ENCODE assay signal across 8 cellular contexts in genomic region chr18:44839239-44839666, GRCh38.
DNase-seq lines count a peak whose midpoint lies in the region; ATAC-seq and TF ChIP-seq lines count a peak whose summit lies in the region.

No MANE protein-coding gene starts in this region.

- no peak overlapping the region for H2AFZ ChIP-seq in SK-N-SH (ENCODE audit: low read depth)

- CTCF ChIA-PET in SK-N-SH (lab: Yijun Ruan, JAX), result no interaction called here

- H3K4me1 ChIP-seq in SK-N-SH (ENCODE audit: control insufficient read depth in 1 of 2, insufficient read depth in 2 of 2, low read depth in 1 of 2, low read length in 1 of 2), result peaks cover 8% of the 10 kb centered on the region in 2 experiments; a peak in 2 of 4 replicates

- DNase-seq in SK-N-SH, result no peak
- DNase-seq in activated naive CD4-positive, alpha-beta T cell (lab: John Stamatoyannopoulos, UW), result peak in 3 of 4 experiments; percentile 3 to 22 (median 6)
- peak; percentile 76 for DNase-seq in left ventricle myocardium superior
- DNase-seq in stimulated activated CD4-positive, alpha-beta T cell treated with anti-CD3 and anti-CD28 coated beads, Interleukin-15, amount 100 ng/mL, for 24 hours, result peak; percentile 80
- no peak for DNase-seq in NCI-H187 treated with DMSO at 0.1 percent for 48 hours (lab: John Stamatoyannopoulos, UW)

- H3K9me3 ChIP-seq in SK-N-SH, result no peaks in the 10 kb centered on the region

- ATAC-seq in GM19025 (IDR thresholded peaks at IDR 0.05; ENCODE audit: low read depth, unreplicated experiment), result peak; percentile 94
- ATAC-seq in HG03159 (IDR thresholded peaks at IDR 0.05; ENCODE audit: unreplicated experiment), result peak; percentile 98
- ATAC-seq in left ventricle myocardium superior, result peak; percentile 83

- H3K27ac ChIP-seq in C4-2B (peak overlapping the region; percentile 52), SK-N-SH (ENCODE audit: low read depth in 2 of 2, low read length in 1 of 2) (no peak overlapping the region; a peak in 2 of 4 replicates)

- intact Hi-C loops in left ventricle myocardium superior (cut with micrococcal nuclease), result no loop called here

- TF ChIP-seq CTCF in C4-2B (conservative IDR thresholded peaks at IDR 0.05) (no peak), SK-N-SH (IDR thresholded peaks at IDR 0.05) (no peak)

- 0 out of 2 replicates have a peak overlapping the region, but pooled peaks have one; percentile 1 for H3K4me2 ChIP-seq in SK-N-SH

- 49% methylated on average over 6 of the region's 6 CpGs for WGBS in SK-N-SH (ENCODE audit: low lambda C conversion rate)

- H3K36me3 ChIP-seq in SK-N-SH (replicated peaks in 1 of 2; ENCODE audit: control insufficient read depth in 1 of 2, insufficient read depth in 2 of 2, low read length in 1 of 2), result no peaks in the 10 kb centered on the region

- no peaks in the 10 kb centered on the region for H3K9me2 ChIP-seq in SK-N-SH

- no peaks in the 10 kb centered on the region for H3K27me3 ChIP-seq in SK-N-SH (ENCODE audit: insufficient read depth)

- POLR2A ChIA-PET in SK-N-SH (lab: Yijun Ruan, JAX), result no interaction called here

- no peaks in the 10 kb centered on the region for H3K79me2 ChIP-seq in SK-N-SH (ENCODE audit: insufficient read depth)

- H3K9ac ChIP-seq in SK-N-SH, result no peak overlapping the region

- no peak for TF ChIP-seq RAD21 in SK-N-SH (IDR thresholded peaks at IDR 0.05; ENCODE audit: low read length)

- no peak for TF ChIP-seq EP300 in SK-N-SH (IDR thresholded peaks at IDR 0.05; ENCODE audit: borderline replicate concordance in 1 of 2, low read depth in 1 of 2, low read length in 1 of 2)

- no peak overlapping the region for H3K4me3 ChIP-seq in SK-N-SH (ENCODE audit: low read depth in 2 of 2, low read length in 1 of 2)

- H3F3A ChIP-seq in SK-N-SH (replicated peaks; ENCODE audit: insufficient read depth), result no peaks in the 10 kb centered on the region

- H4K20me1 ChIP-seq in SK-N-SH (ENCODE audit: insufficient read depth), result no peaks in the 10 kb centered on the region

TF ChIP-seq in SK-N-SH, 30 proteins besides CTCF, POLR2A, EP300 and RAD21:
- peak; percentile 70 for TF ChIP-seq FOSL2 (IDR thresholded peaks at IDR 0.05; ENCODE audit: borderline replicate concordance, low read depth)
- no peak for TF ChIP-seq MAX (IDR thresholded peaks at IDR 0.05; ENCODE audit: low read depth)
- no peak for TF ChIP-seq ZBTB33 (IDR thresholded peaks at IDR 0.05; ENCODE audit: borderline replicate concordance, low read depth)
- TF ChIP-seq, protein P1, sequence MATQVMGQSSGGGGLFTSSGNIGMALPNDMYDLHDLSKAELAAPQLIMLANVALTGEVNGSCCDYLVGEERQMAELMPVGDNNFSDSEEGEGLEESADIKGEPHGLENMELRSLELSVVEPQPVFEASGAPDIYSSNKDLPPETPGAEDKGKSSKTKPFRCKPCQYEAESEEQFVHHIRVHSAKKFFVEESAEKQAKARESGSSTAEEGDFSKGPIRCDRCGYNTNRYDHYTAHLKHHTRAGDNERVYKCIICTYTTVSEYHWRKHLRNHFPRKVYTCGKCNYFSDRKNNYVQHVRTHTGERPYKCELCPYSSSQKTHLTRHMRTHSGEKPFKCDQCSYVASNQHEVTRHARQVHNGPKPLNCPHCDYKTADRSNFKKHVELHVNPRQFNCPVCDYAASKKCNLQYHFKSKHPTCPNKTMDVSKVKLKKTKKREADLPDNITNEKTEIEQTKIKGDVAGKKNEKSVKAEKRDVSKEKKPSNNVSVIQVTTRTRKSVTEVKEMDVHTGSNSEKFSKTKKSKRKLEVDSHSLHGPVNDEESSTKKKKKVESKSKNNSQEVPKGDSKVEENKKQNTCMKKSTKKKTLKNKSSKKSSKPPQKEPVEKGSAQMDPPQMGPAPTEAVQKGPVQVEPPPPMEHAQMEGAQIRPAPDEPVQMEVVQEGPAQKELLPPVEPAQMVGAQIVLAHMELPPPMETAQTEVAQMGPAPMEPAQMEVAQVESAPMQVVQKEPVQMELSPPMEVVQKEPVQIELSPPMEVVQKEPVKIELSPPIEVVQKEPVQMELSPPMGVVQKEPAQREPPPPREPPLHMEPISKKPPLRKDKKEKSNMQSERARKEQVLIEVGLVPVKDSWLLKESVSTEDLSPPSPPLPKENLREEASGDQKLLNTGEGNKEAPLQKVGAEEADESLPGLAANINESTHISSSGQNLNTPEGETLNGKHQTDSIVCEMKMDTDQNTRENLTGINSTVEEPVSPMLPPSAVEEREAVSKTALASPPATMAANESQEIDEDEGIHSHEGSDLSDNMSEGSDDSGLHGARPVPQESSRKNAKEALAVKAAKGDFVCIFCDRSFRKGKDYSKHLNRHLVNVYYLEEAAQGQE (IDR thresholded peaks at IDR 0.05; ENCODE audit: low read depth, low read length), result no peak
- TF ChIP-seq JUND (IDR thresholded peaks at IDR 0.05), result peak; percentile 56
- TF ChIP-seq USF2 (IDR thresholded peaks at IDR 0.05; ENCODE audit: borderline replicate concordance, low read depth, low read length), result no peak
- TF ChIP-seq, protein P2, sequence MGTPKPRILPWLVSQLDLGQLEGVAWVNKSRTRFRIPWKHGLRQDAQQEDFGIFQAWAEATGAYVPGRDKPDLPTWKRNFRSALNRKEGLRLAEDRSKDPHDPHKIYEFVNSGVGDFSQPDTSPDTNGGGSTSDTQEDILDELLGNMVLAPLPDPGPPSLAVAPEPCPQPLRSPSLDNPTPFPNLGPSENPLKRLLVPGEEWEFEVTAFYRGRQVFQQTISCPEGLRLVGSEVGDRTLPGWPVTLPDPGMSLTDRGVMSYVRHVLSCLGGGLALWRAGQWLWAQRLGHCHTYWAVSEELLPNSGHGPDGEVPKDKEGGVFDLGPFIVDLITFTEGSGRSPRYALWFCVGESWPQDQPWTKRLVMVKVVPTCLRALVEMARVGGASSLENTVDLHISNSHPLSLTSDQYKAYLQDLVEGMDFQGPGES (IDR thresholded peaks at IDR 0.05; ENCODE audit: low read depth, low read length), result no peak
- TF ChIP-seq ELF1 (IDR thresholded peaks at IDR 0.05), result 0 out of 2 replicates have a peak, but pooled peaks have one; percentile 22
- peak; percentile 34; the same call in 1 of the 2 replicates for TF ChIP-seq TCF12 (IDR thresholded peaks at IDR 0.05)
- no peak for TF ChIP-seq TAF1 (IDR thresholded peaks at IDR 0.05; ENCODE audit: borderline replicate concordance, low read depth, low read length)
- no peak for TF ChIP-seq SMC3 (IDR thresholded peaks at IDR 0.05; ENCODE audit: low read depth, low read length)
- TF ChIP-seq GABPA (IDR thresholded peaks at IDR 0.05; ENCODE audit: low read depth), result no peak
TF ChIP-seq in SK-N-SH: peak in this region for 4.

Comparison
In these comparisons a context has a peak if more than half of its experiments do, and no peak if none do; other contexts are left out.
1. DNase-seq: peak in activated naive CD4-positive, alpha-beta T cell (3 of 4), left ventricle myocardium superior (single experiment) and stimulated activated CD4-positive, alpha-beta T cell treated with anti-CD3 and anti-CD28 coated beads, Interleukin-15, amount 100 ng/mL, for 24 hours (single experiment); none in SK-N-SH (single experiment) and NCI-H187 treated with DMSO at 0.1 percent for 48 hours (single experiment).
2. Peak in every context shown above with its lines, with median percentiles within 50 percentile points of each other: ATAC-seq.